Comparison of ENCODE assay signal across 35 cellular contexts in the genomic region with DNA sequence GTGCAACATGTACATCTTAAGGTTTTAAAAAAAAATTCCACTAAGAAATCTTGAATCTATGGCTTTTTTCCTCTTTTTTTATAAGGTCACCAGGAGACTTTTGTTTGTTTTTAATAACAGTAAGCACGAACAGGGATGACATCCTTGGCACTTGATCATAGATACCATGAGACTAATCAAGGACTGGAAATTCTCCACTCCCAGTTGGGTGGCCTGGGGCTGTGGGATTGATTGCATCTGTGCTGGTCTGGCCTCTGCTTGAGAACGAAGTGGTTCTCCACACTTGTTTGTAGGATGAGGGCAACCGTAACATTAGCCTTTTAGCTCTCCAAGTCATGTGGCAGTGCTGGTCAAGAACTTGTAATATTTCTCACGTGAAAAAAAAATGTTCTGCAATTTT. TPM values are rescaled to one million over a fixed set of nuclear protein-coding genes. Genes with fewer than 3 reads are reported as not detected.
DNase-seq lines count a peak whose midpoint lies in the region; ATAC-seq and TF ChIP-seq lines count a peak whose summit lies in the region.
"Had no signal": no experiment of that assay in that cellular context is flagged by ENCODE, and none has a peak within 500 bp of the region (broad histone marks: within the 10 kb centered on the region; RNA-seq: fewer than 3 reads in every experiment).

No MANE protein-coding gene starts in this region.

- H2AFZ ChIP-seq in mesenchymal stem cell (ENCODE audit: low read depth, low read length) = no peak overlapping the region
- H2AFZ ChIP-seq: hepatocyte had no signal

- no peak overlapping the region for H3K14ac ChIP-seq in mesenchymal stem cell (ENCODE audit: low read length in 2 of 2)

- no peaks in the 10 kb centered on the region for H3K4me1 ChIP-seq in mesenchymal stem cell (ENCODE audit: control insufficient read depth, insufficient read depth, low read depth, low read length)
- H3K4me1 ChIP-seq: spleen had no signal

- H3K4me1 Mint-ChIP-seq in HFFc6 (ENCODE audit: low read depth) = peaks cover 50% of the 10 kb centered on the region
- peaks cover 6% of the 10 kb centered on the region; the same call in 1 of the 2 replicates for H3K4me1 Mint-ChIP-seq in WTC11

- H3K18ac ChIP-seq in mesenchymal stem cell (ENCODE audit: low read depth in 1 of 2, low read length in 2 of 2) = no peak overlapping the region

- peaks cover 18% of the 10 kb centered on the region for H3K79me1 ChIP-seq in mesenchymal stem cell (replicated peaks; ENCODE audit: low read length, poor library complexity, severe bottlenecking)

- H3K4me3 ChIP-seq in mesenchymal stem cell (ENCODE audit: insufficient read depth in 1 of 2, low read depth in 1 of 2, low read length in 2 of 2) = no peak overlapping the region
- H3K4me3 ChIP-seq: ascending aorta, cardiac muscle cell, coronary artery, gastroesophageal sphincter, GM12878, hepatocyte, spleen, tibial nerve had no signal

- H3K27ac Mint-ChIP-seq in HFFc6 (peak overlapping the region; percentile 40; the same call in 1 of the 2 replicates), WTC11 (peak overlapping the region; percentile 57; the same call in 1 of the 2 replicates)
- H3K27ac Mint-ChIP-seq: activated CD4-positive, alpha-beta T cell treated with anti-CD3 and anti-CD28 coated beads for 36 hours; activated naive CD8-positive, alpha-beta T cell treated with anti-CD3 and anti-CD28 coated beads, Interleukin-2, amount 10 ng/mL, durations not matched to agents 7 days and 5 days; effector memory CD8-positive, alpha-beta T cell; memory B cell; T-helper 1 cell treated with Interleukin-12 subunit alpha and Interleukin-12 subunit beta and Interleukin-4 antibody, amounts not matched to agents 30 μg/mL and 1 μg/mL, for 36 hours had no signal

- ATAC-seq in WTC11 (no peak; the same call in 1 of the 2 replicates), esophagus mucosa (no peak), GM19023 (IDR thresholded peaks at IDR 0.05; ENCODE audit: unreplicated experiment) (no peak)
- ATAC-seq in activated CD4-positive, CD25-positive, alpha-beta regulatory T cell treated with anti-CD3 and anti-CD28 coated beads, Interleukin-2, amount 50 U/mL, for 24 hours = no peak
- ATAC-seq: activated CD4-positive, alpha-beta T cell treated with anti-CD3 and anti-CD28 coated beads for 36 hours; effector memory CD8-positive, alpha-beta T cell; gastroesophageal sphincter; GM12878; left colon had no signal

- H2BK120ac ChIP-seq in mesenchymal stem cell (ENCODE audit: low read depth, low read length) = no peak overlapping the region

- CTCF ChIA-PET in WTC11 (lab: Charles Lee) = no interaction called here

- 71% methylated on average over 3 of the region's 4 CpGs for WGBS in mesenchymal stem cell

- no peaks in the 10 kb centered on the region for H3K27me3 Mint-ChIP-seq in HFFc6 (ENCODE audit: insufficient read depth)
- no peaks in the 10 kb centered on the region for H3K27me3 Mint-ChIP-seq in WTC11 (ENCODE audit: low read depth)
- H3K27me3 Mint-ChIP-seq: activated CD4-positive, alpha-beta T cell treated with anti-CD3 and anti-CD28 coated beads for 36 hours; activated naive CD8-positive, alpha-beta T cell treated with anti-CD3 and anti-CD28 coated beads, Interleukin-2, amount 10 ng/mL, durations not matched to agents 7 days and 5 days; effector memory CD8-positive, alpha-beta T cell; memory B cell; naive B cell had no signal

- no peak overlapping the region for H3K4ac ChIP-seq in mesenchymal stem cell (ENCODE audit: low read depth in 1 of 2, low read length in 2 of 2)

- no peak overlapping the region for H4K91ac ChIP-seq in mesenchymal stem cell (ENCODE audit: low read length)

- TF ChIP-seq CTCF in HFFc6 (IDR thresholded peaks at IDR 0.05) = no peak
- no peak for TF ChIP-seq CTCF in WTC11 (IDR thresholded peaks at IDR 0.05)

- H3K23ac ChIP-seq in mesenchymal stem cell (ENCODE audit: low read length in 2 of 2) = no peak overlapping the region

- H3K27ac ChIP-seq in mesenchymal stem cell (ENCODE audit: low read length, poor library complexity, severe bottlenecking) = no peak overlapping the region
- H3K27ac ChIP-seq: cardiac muscle cell, coronary artery, gastroesophageal sphincter, hepatocyte, neutrophil, spleen, tibial nerve had no signal

- H3K36me3 Mint-ChIP-seq in HFFc6 (ENCODE audit: low read depth) (peaks cover 9% of the 10 kb centered on the region), WTC11 (peaks cover 12% of the 10 kb centered on the region)

- no peak overlapping the region for H2AK5ac ChIP-seq in mesenchymal stem cell (ENCODE audit: low read length, severe bottlenecking)

- H4K8ac ChIP-seq in mesenchymal stem cell (ENCODE audit: low read length) = peak overlapping the region; percentile 41

- H2BK15ac ChIP-seq in mesenchymal stem cell (ENCODE audit: low read depth, poor library complexity, severe bottlenecking) = no peak overlapping the region

- no peak overlapping the region for H3K9ac ChIP-seq in mesenchymal stem cell (ENCODE audit: low read length)

- peak; percentile 12 for DNase-seq in AG08395 (ENCODE audit: low spot score)
- peak; percentile 23 for DNase-seq in HFFc6
- DNase-seq in WTC11 (ENCODE audit: low spot score) = no peak
- peak; percentile 53 for DNase-seq in mesenchymal stem cell
- no peak for DNase-seq in T-helper 9 cell
- DNase-seq: 8988T; activated CD4-positive, alpha-beta T cell treated with anti-CD3 and anti-CD28 coated beads for 36 hours; activated gamma-delta T cell; activated naive CD8-positive, alpha-beta T cell treated with anti-CD3 and anti-CD28 coated beads, Interleukin-2, amount 10 ng/mL, durations not matched to agents 7 days and 5 days; activated T-cell treated with anti-CD3 and anti-CD28 coated beads for 4 hours; DMS79; effector memory CD8-positive, alpha-beta T cell; erythroblast; left colon; naive B cell; NCI-H1048; NCI-H187; NCI-H2171 treated with DMSO at 0.1 percent for 48 hours; NCI-H524 treated with DMSO at 0.1 percent for 48 hours; NK-92 treated with Interleukin-12 subunit alpha and Interleukin-12 subunit beta, amount 100 ng/mL, for 24 hours; SHP77; spleen had no signal

- no peaks in the 10 kb centered on the region for H3K27me3 ChIP-seq in mesenchymal stem cell (ENCODE audit: control insufficient read depth in 1 of 2, insufficient read depth in 1 of 2, low read length in 2 of 2)
- H3K27me3 ChIP-seq: ascending aorta, cardiac muscle cell, gastroesophageal sphincter, hepatocyte, spleen, tibial nerve had no signal

- H2BK12ac ChIP-seq in mesenchymal stem cell (ENCODE audit: low read length in 2 of 2) = no peak overlapping the region

- POLR2A ChIA-PET in WTC11 (lab: Charles Lee) = no interaction called here

- H3K4me3 Mint-ChIP-seq in HFFc6 (no peak overlapping the region), WTC11 (no peak overlapping the region)
- H3K4me3 Mint-ChIP-seq: activated CD4-positive, alpha-beta T cell treated with anti-CD3 and anti-CD28 coated beads for 36 hours; activated naive CD8-positive, alpha-beta T cell treated with anti-CD3 and anti-CD28 coated beads, Interleukin-2, amount 10 ng/mL, durations not matched to agents 7 days and 5 days; effector memory CD8-positive, alpha-beta T cell; memory B cell; naive B cell; T-helper 1 cell treated with Interleukin-12 subunit alpha and Interleukin-12 subunit beta and Interleukin-4 antibody, amounts not matched to agents 30 μg/mL and 1 μg/mL, for 36 hours had no signal

- H2BK5ac ChIP-seq in mesenchymal stem cell (ENCODE audit: low read depth, low read length, poor library complexity, severe bottlenecking) = no peak overlapping the region

- peaks cover 0 to 5% of the 10 kb centered on the region in 2 experiments for H3K36me3 ChIP-seq in mesenchymal stem cell (ENCODE audit: control insufficient read depth in 1 of 2, insufficient read depth in 2 of 2, low read depth in 1 of 2, low read length in 2 of 2)
- H3K36me3 ChIP-seq: ascending aorta, cardiac muscle cell, gastroesophageal sphincter, neutrophil had no signal

- H3K9me3 ChIP-seq in mesenchymal stem cell (ENCODE audit: control insufficient read depth, low read length) = no peaks in the 10 kb centered on the region
- H3K9me3 ChIP-seq: ascending aorta, gastroesophageal sphincter, neutrophil, spleen, tibial nerve had no signal

- H3K9me3 Mint-ChIP-seq in HFFc6 (no peaks in the 10 kb centered on the region), WTC11 (peaks cover 6% of the 10 kb centered on the region)
- H3K9me3 Mint-ChIP-seq: activated naive CD8-positive, alpha-beta T cell treated with anti-CD3 and anti-CD28 coated beads, Interleukin-2, amount 10 ng/mL, durations not matched to agents 7 days and 5 days; effector memory CD8-positive, alpha-beta T cell; memory B cell; naive B cell; T-helper 1 cell treated with Interleukin-12 subunit alpha and Interleukin-12 subunit beta and Interleukin-4 antibody, amounts not matched to agents 30 μg/mL and 1 μg/mL, for 36 hours had no signal

- H3K4me2 ChIP-seq in mesenchymal stem cell (ENCODE audit: low read length, poor library complexity, severe bottlenecking) = no peak overlapping the region
- H3K4me2 ChIP-seq: hepatocyte had no signal

TF ChIP-seq in WTC11, 78 proteins besides CTCF, POLR2A, EP300 and RAD21 (continues in another document):
- no peak for TF ChIP-seq ATF1 (CRISPR knock-in tag; IDR thresholded peaks at IDR 0.05)

RNA-seq across cellular contexts. Expression of gene SNX25, which starts 35.4 kb away (rescaled TPM):
- 10 to 100 TPM; 19.4 to 40.2 (median 24.8) TPM for total RNA-seq in HFFc6 (2021; fragmentation: NEBNext Ultra II Directional; extraction: Animal tissue kit (Norgen Biotek cat#: 25700))
- 16.9 to 20.9 TPM (median 19.1 TPM) in 3 replicates for total RNA-seq in WTC11 (2021)
- 12.1 TPM for polyA plus RNA-seq in mesenchymal stem cell (2013, experiment 1 of 2)
- 13.1 TPM for polyA plus RNA-seq in mesenchymal stem cell (2013, experiment 2 of 2)
- total RNA-seq in esophagus mucosa = 7.4 TPM

RNA-seq across cellular contexts. Expression of gene CFAP97, which starts 41.0 kb away (rescaled TPM):
- 10 to 100 TPM; 35.0 to 44.0 (median 41.0) TPM for total RNA-seq in HFFc6 (2021; fragmentation: NEBNext Ultra II Directional; extraction: Animal tissue kit (Norgen Biotek cat#: 25700))
- 35.2 to 40.3 TPM (median 36.1 TPM) in 3 replicates for total RNA-seq in WTC11 (2021)
- polyA plus RNA-seq in mesenchymal stem cell (2013, experiment 1 of 2) = 32.2 TPM
- 30.9 TPM for polyA plus RNA-seq in mesenchymal stem cell (2013, experiment 2 of 2)
- total RNA-seq in esophagus mucosa = 23.7 TPM

Comparison
In these comparisons a context has a peak if more than half of its experiments do, and no peak if none do; other contexts are left out.
1. DNase-seq: peak in AG08395 (single experiment), HFFc6 (single experiment) and mesenchymal stem cell (single experiment); none in WTC11 (single experiment) and T-helper 9 cell (single experiment).